In the genomic region with DNA sequence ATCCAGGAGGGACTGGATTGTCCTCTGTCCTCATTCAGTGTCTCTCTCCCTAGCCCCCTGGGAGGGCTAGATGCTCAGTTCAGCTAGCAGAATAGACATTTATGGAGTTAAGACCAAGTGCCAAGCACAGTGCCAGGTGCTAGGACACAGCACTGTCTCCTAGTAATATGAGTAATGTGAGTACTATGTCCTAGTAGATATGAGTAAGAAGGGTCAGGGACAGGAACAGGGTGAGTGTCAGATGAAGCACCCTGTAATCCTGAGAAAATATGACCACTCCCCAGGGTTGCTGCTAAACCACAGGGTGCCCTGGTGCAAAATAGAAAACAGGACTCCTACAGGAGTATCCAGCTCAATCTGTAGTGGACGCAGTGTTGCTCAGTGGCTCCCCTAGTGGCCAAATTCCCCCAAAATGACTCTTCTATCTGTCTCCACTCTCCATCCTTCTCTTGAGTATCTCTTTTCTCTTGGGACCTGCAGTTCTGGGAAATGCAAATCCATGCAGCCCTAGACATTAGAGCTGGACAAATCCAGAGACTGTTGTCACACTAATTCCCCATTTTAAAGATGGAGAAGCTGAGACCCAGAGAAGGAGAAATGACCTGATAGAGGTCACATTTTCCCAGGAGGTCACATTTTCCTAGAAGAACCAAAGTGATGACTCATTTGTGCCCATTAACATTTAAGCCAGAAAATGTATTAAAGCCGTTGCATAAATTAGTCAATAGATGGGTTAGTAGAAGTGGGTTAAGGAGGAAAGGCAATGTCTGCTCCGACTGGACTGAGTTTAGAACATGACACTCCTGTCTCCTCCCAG, we compare ENCODE assay signal across 9 cellular contexts.
DNase-seq lines count a peak whose midpoint lies in the region; ATAC-seq and TF ChIP-seq lines count a peak whose summit lies in the region.
"Had no signal": no experiment of that assay in that cellular context is flagged by ENCODE, and none has a peak within 500 bp of the region (broad histone marks: within the 10 kb centered on the region; RNA-seq: fewer than 3 reads in every experiment).

No MANE protein-coding gene starts in this region.

- H3K9me3 Mint-ChIP-seq in activated T-cell treated with anti-CD3 and anti-CD28 coated beads, Interleukin-2, amount 50 U/mL, for 72 hours: no peaks in the 10 kb centered on the region
- no peaks in the 10 kb centered on the region for H3K9me3 Mint-ChIP-seq in activated T-cell treated with anti-CD3 and anti-CD28 coated beads, Interleukin-2, amount 50 U/mL, for 4 hours

- H3K4me1 Mint-ChIP-seq in activated T-cell treated with anti-CD3 and anti-CD28 coated beads, Interleukin-2, amount 50 U/mL, for 72 hours (ENCODE audit: low read depth): no peaks in the 10 kb centered on the region
- H3K4me1 Mint-ChIP-seq in activated T-cell treated with anti-CD3 and anti-CD28 coated beads, Interleukin-2, amount 50 U/mL, for 4 hours (ENCODE audit: low read depth): no peaks in the 10 kb centered on the region

- DNase-seq in activated T-cell treated with anti-CD3 and anti-CD28 coated beads, Interleukin-2, amount 50 U/mL, for 72 hours: peak; percentile 3 to 4
- DNase-seq in activated T-cell treated with anti-CD3 and anti-CD28 coated beads, Interleukin-2, amount 50 U/mL, for 4 hours: no peak
- DNase-seq in HT-29 (ENCODE audit: low spot score): peak; percentile 67
- no peak for DNase-seq in cardiac fibroblast (ENCODE audit: low read depth in 2 of 2)
- DNase-seq in psoas muscle: no peak
- no peak for DNase-seq in effector CD4-positive, alpha-beta T cell
- DNase-seq: activated T-cell treated with anti-CD3 and anti-CD28 coated beads, Interleukin-2, amount 50 U/mL, for 1 hour had no signal

- no peak overlapping the region for H3K27ac ChIP-seq in psoas muscle

- no peak for ATAC-seq in activated T-cell treated with anti-CD3 and anti-CD28 coated beads, Interleukin-2, amount 50 U/mL, for 72 hours (replicated peaks in 1 of 2)
- ATAC-seq in activated T-cell treated with anti-CD3 and anti-CD28 coated beads, Interleukin-2, amount 50 U/mL, for 4 hours: no peak
- ATAC-seq in psoas muscle: peak in 2 of 4 donors; percentile 62 to 63
- no peak for ATAC-seq in GM18861 (IDR thresholded peaks at IDR 0.05; ENCODE audit: unreplicated experiment)
- no peak for ATAC-seq in GM18867 (IDR thresholded peaks at IDR 0.05; ENCODE audit: unreplicated experiment)

- H3K4me1 ChIP-seq in psoas muscle: no peaks in the 10 kb centered on the region

- no peaks in the 10 kb centered on the region for H3K9me3 ChIP-seq in psoas muscle

- intact Hi-C loops in psoas muscle (cut with DNase I): no loop called here

- TF ChIP-seq CTCF in cardiac fibroblast (IDR thresholded peaks at IDR 0.05; ENCODE audit: low read depth, low read length) (peak; percentile 19), psoas muscle (IDR thresholded peaks at IDR 0.05) (peak; percentile 22)

- H3K4me3 ChIP-seq in cardiac fibroblast (replicated peaks in 1 of 2; ENCODE audit: low read depth in 2 of 2, low read length in 2 of 2) (no peak overlapping the region), psoas muscle (no peak overlapping the region)

- peaks cover 7% of the 10 kb centered on the region for H3K27me3 Mint-ChIP-seq in activated T-cell treated with anti-CD3 and anti-CD28 coated beads, Interleukin-2, amount 50 U/mL, for 72 hours (ENCODE audit: low read depth)
- peaks cover 3% of the 10 kb centered on the region for H3K27me3 Mint-ChIP-seq in activated T-cell treated with anti-CD3 and anti-CD28 coated beads, Interleukin-2, amount 50 U/mL, for 4 hours (ENCODE audit: low read depth)

- no peaks in the 10 kb centered on the region for H3K36me3 ChIP-seq in psoas muscle (ENCODE audit: insufficient read depth in 1 of 2, low read depth in 1 of 2)

- no peak overlapping the region for H3K27ac Mint-ChIP-seq in activated T-cell treated with anti-CD3 and anti-CD28 coated beads, Interleukin-2, amount 50 U/mL, for 72 hours

- no peak overlapping the region for H3K4me3 Mint-ChIP-seq in activated T-cell treated with anti-CD3 and anti-CD28 coated beads, Interleukin-2, amount 50 U/mL, for 72 hours
- no peak overlapping the region for H3K4me3 Mint-ChIP-seq in activated T-cell treated with anti-CD3 and anti-CD28 coated beads, Interleukin-2, amount 50 U/mL, for 4 hours

- H3K27me3 ChIP-seq in psoas muscle (ENCODE audit: insufficient read depth in 3 of 3, low read length in 2 of 3): peaks cover 0 to 4% (median 0%) of the 10 kb centered on the region in 3 donors

- H3K36me3 Mint-ChIP-seq in activated T-cell treated with anti-CD3 and anti-CD28 coated beads, Interleukin-2, amount 50 U/mL, for 72 hours (ENCODE audit: insufficient read depth in 2 of 2): no peaks in the 10 kb centered on the region
- H3K36me3 Mint-ChIP-seq in activated T-cell treated with anti-CD3 and anti-CD28 coated beads, Interleukin-2, amount 50 U/mL, for 4 hours (ENCODE audit: insufficient read depth): no peaks in the 10 kb centered on the region

- 85 to 90% (median 87%) methylated on average over 3 of the region's 3 CpGs for WGBS in psoas muscle, 3 donors

Comparison
In these comparisons a context has a peak if more than half of its experiments do, and no peak if none do; other contexts are left out.
1. DNase-seq: peak in activated T-cell treated with anti-CD3 and anti-CD28 coated beads, Interleukin-2, amount 50 U/mL, for 72 hours (2 of 2) and HT-29 (single experiment); none in activated T-cell treated with anti-CD3 and anti-CD28 coated beads, Interleukin-2, amount 50 U/mL, for 4 hours (single experiment), cardiac fibroblast (0 of 2), psoas muscle (0 of 2) and effector CD4-positive, alpha-beta T cell (single experiment).